Comparison of ENCODE assay signal across 17 cellular contexts in the genomic region with DNA sequence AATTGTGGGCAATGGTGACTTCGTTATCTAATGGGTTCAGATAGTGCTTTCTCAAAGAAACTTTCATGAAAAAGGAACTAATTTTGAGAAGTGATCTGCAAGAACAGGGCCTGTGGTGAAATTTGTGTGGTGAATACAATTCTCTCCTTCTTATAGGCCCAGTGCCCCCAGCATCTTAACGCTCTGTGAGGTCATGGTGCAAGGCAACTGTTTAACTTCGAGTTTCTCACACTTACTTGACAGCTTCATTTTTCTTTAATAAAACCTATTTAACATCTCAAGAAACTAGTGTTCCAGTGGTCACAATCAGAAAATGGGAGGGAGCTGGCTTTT.
"Had no signal": no experiment of that assay in that cellular context is flagged by ENCODE, and none has a peak within 500 bp of the region (broad histone marks: within the 10 kb centered on the region; RNA-seq: fewer than 3 reads in every experiment).

No MANE protein-coding gene starts in this region.

- ATAC-seq: activated naive CD8-positive, alpha-beta T cell treated with anti-CD3 and anti-CD28 coated beads, Interleukin-2, amount 50 U/mL, for 24 hours had no signal

- H3K4me1 ChIP-seq: breast epithelium had no signal

- H3K27ac ChIP-seq: breast epithelium, right atrium auricular region, thyroid gland had no signal

- H3K27me3 ChIP-seq: breast epithelium, right atrium auricular region, thyroid gland had no signal

- H3K9me3 ChIP-seq: breast epithelium, right atrium auricular region, thyroid gland had no signal

- H3K4me3 ChIP-seq: breast epithelium, right atrium auricular region, thyroid gland had no signal

- DNase-seq: activated CD4-positive, alpha-beta T cell treated with anti-CD3 and anti-CD28 coated beads, Interleukin-2, amount 50 U/mL, for 4 hours; activated CD4-positive, CD25-positive, alpha-beta regulatory T cell treated with anti-CD3 and anti-CD28 coated beads, Interleukin-2, amount 50 U/mL, for 72 hours; activated naive CD4-positive, alpha-beta T cell treated with anti-CD3 and anti-CD28 coated beads for 36 hours; activated naive CD8-positive, alpha-beta T cell treated with anti-CD3 and anti-CD28 coated beads, Interleukin-2, amount 50 U/mL, for 24 hours; activated T-cell treated with anti-CD3 and anti-CD28 coated beads for 4 hours; aorta; cerebellar nuclear complex; effector CD8-positive, alpha-beta T cell; foreskin fibroblast; kidney glomerular epithelial cell; nephron progenitor cell; occipital lobe; stimulated activated CD4-positive, alpha-beta T cell treated with anti-CD3 and anti-CD28 coated beads, Interleukin-2, amount 100 ng/mL, for 48 hours; stimulated activated naive B cell treated with anti-CD40 and anti-IgM and Interleukin-4, amounts not matched to agents 10 μg/mL and 1 μg/mL and 100 μg/mL, for 72 hours had no signal

- H3K36me3 ChIP-seq: breast epithelium, right atrium auricular region, thyroid gland had no signal
